15 cellular contexts compared by ENCODE assay signal in the genomic region with DNA sequence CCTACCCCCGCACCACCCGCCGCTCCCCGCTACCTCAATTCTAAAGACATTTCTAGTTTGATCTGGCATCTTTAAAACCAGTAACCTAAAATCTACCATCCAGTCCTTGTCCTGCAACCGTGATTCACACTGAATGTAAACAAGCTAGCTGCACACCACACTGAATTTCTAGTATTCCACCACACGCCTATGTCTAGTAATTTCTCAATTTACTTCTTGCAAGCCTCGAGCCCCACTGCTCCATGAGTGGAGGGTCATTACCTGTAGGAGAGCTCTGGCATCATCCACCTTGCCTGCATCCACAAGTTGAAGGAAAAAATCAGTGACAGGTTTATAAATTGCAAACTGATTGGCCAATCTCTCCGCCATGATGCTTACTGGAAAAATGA.
A peak's percentile ranks its signal among the peaks of the same experiment; 100 is the strongest.
DNase-seq lines count a peak whose midpoint lies in the region; ATAC-seq and TF ChIP-seq lines count a peak whose summit lies in the region.
"Had no signal": no experiment of that assay in that cellular context is flagged by ENCODE, and none has a peak within 500 bp of the region (broad histone marks: within the 10 kb centered on the region; RNA-seq: fewer than 3 reads in every experiment).

No MANE protein-coding gene starts in this region.

- H3K36me3 Mint-ChIP-seq in GM23338 (ENCODE audit: low read depth) = peaks cover 72% of the 10 kb centered on the region
- H3K36me3 Mint-ChIP-seq in nephron progenitor cell (ENCODE audit: low read depth) = peaks cover 59% of the 10 kb centered on the region

- in situ Hi-C loops in brain microvascular endothelial cell (cut with HindIII; ENCODE audit: low pct_ligation_motif_present, low sequenced_read_pairs) = no loop called here

- no peak overlapping the region for H3K4me3 Mint-ChIP-seq in GM23338
- H3K4me3 Mint-ChIP-seq in nephron progenitor cell = no peak overlapping the region
- H3K4me3 Mint-ChIP-seq: activated CD8-positive, alpha-beta T cell treated with anti-CD3 and anti-CD28 coated beads for 36 hours; CD8-positive, alpha-beta T cell; neural crest cell had no signal

- no peaks in the 10 kb centered on the region for H3K79me2 ChIP-seq in GM23338 (replicated peaks; ENCODE audit: insufficient read depth)

- no peak overlapping the region for H2AFZ ChIP-seq in GM23338

- H3K4me3 ChIP-seq in GM23338 (no peak overlapping the region), brain microvascular endothelial cell (ENCODE audit: low read depth, low read length) (no peak overlapping the region)
- H3K4me3 ChIP-seq: heart right ventricle, psoas muscle had no signal

- H3K9me2 ChIP-seq in GM23338 (ENCODE audit: insufficient read depth) = no peaks in the 10 kb centered on the region

- no peak for TF ChIP-seq CTCF in GM23338 (conservative IDR thresholded peaks at IDR 0.05; ENCODE audit: low read depth in 2 of 2)
- TF ChIP-seq CTCF in brain microvascular endothelial cell (IDR thresholded peaks at IDR 0.05; ENCODE audit: low read depth, low read length, missing control alignments) = no peak
- TF ChIP-seq CTCF in nephron progenitor cell (IDR thresholded peaks at IDR 0.05) = no peak

- peaks cover 5% of the 10 kb centered on the region for H3K27me3 Mint-ChIP-seq in GM23338 (ENCODE audit: insufficient read depth, low read depth, poor library complexity)
- no peaks in the 10 kb centered on the region for H3K27me3 Mint-ChIP-seq in nephron progenitor cell (ENCODE audit: low read depth, poor library complexity)
- H3K27me3 Mint-ChIP-seq: activated CD8-positive, alpha-beta T cell treated with anti-CD3 and anti-CD28 coated beads for 36 hours had no signal

- no peaks in the 10 kb centered on the region for H3K4me1 ChIP-seq in GM23338 (ENCODE audit: insufficient read depth)
- H3K4me1 ChIP-seq: heart right ventricle, psoas muscle had no signal

- H3K36me3 ChIP-seq in GM23338 (ENCODE audit: insufficient read depth) (peaks cover 38% of the 10 kb centered on the region; the same call in 1 of the 2 replicates), brain microvascular endothelial cell (replicated peaks) (peaks cover 29% of the 10 kb centered on the region)

- no peak for DNase-seq in GM23338 (ENCODE audit: low spot score)
- peak; percentile 47 for DNase-seq in NCI-H146 treated with DMSO at 0.1 percent for 48 hours (lab: John Stamatoyannopoulos, UW; ENCODE audit: unreplicated experiment)
- peak; percentile 5 for DNase-seq in brain microvascular endothelial cell
- no peak for DNase-seq in nephron progenitor cell
- DNase-seq in iPS-NIHi11 (ENCODE audit: low spot score) = no peak
- DNase-seq: activated CD8-positive, alpha-beta T cell treated with anti-CD3 and anti-CD28 coated beads for 36 hours; activated T-cell treated with anti-CD3 and anti-CD28 coated beads for 4 hours; CD8-positive, alpha-beta T cell; foreskin fibroblast; heart right ventricle; psoas muscle; T-helper 9 cell had no signal

- H3K4me2 ChIP-seq in GM23338 = no peak overlapping the region

- H3K27me3 ChIP-seq in GM23338 (ENCODE audit: insufficient read depth) (no peaks in the 10 kb centered on the region), brain microvascular endothelial cell (replicated peaks) (no peaks in the 10 kb centered on the region)
- H3K27me3 ChIP-seq: heart right ventricle had no signal

- H3F3A ChIP-seq in GM23338 (replicated peaks; ENCODE audit: low read depth) = peaks cover 5% of the 10 kb centered on the region; the same call in 1 of the 2 replicates

- H3K27ac Mint-ChIP-seq in GM23338 = peak overlapping the region; percentile 79
- H3K27ac Mint-ChIP-seq in nephron progenitor cell = peak overlapping the region; percentile 39
- H3K27ac Mint-ChIP-seq: activated CD8-positive, alpha-beta T cell treated with anti-CD3 and anti-CD28 coated beads for 36 hours; CD8-positive, alpha-beta T cell had no signal

- H3K4me1 Mint-ChIP-seq in GM23338 (peaks cover 3% of the 10 kb centered on the region; the same call in 1 of the 3 replicates), nephron progenitor cell (peaks cover 21% of the 10 kb centered on the region)
- H3K4me1 Mint-ChIP-seq: neural crest cell had no signal

- peaks cover 10% of the 10 kb centered on the region; the same call in 1 of the 2 replicates for H4K20me1 ChIP-seq in GM23338 (replicated peaks; ENCODE audit: insufficient read depth)

- H3K27ac ChIP-seq in GM23338 (ENCODE audit: low read depth) = no peak overlapping the region
- peak overlapping the region; percentile 44 for H3K27ac ChIP-seq in brain microvascular endothelial cell
- H3K27ac ChIP-seq: heart right ventricle, psoas muscle had no signal

- H3K9me3 Mint-ChIP-seq in GM23338 (no peaks in the 10 kb centered on the region), nephron progenitor cell (no peaks in the 10 kb centered on the region)
- H3K9me3 Mint-ChIP-seq: activated CD8-positive, alpha-beta T cell treated with anti-CD3 and anti-CD28 coated beads for 36 hours; CD8-positive, alpha-beta T cell; neural crest cell had no signal

- ATAC-seq in GM23338 (no peak), HG03342 (IDR thresholded peaks at IDR 0.05; ENCODE audit: unreplicated experiment) (no peak), HG02938 (IDR thresholded peaks at IDR 0.05; ENCODE audit: unreplicated experiment) (no peak)
- ATAC-seq: activated CD8-positive, alpha-beta T cell treated with anti-CD3 and anti-CD28 coated beads for 36 hours; CD8-positive, alpha-beta T cell; heart right ventricle; psoas muscle had no signal

TF ChIP-seq in GM23338, 12 proteins besides CTCF, POLR2A, EP300 and RAD21 (continues in another document):
- TF ChIP-seq CREB1 (CRISPR knock-in tag; IDR thresholded peaks at IDR 0.05; ENCODE audit: low read depth) (no peak), EZH2 (IDR thresholded peaks at IDR 0.05; ENCODE audit: low read depth, unreplicated experiment) (no peak), EZH2phosphoT487 (IDR thresholded peaks at IDR 0.05; ENCODE audit: unreplicated experiment) (no peak), ZNF331 (CRISPR knock-in tag; IDR thresholded peaks at IDR 0.05; ENCODE audit: low read depth) (no peak), REST (IDR thresholded peaks at IDR 0.05; ENCODE audit: unreplicated experiment) (no peak), ZNF114 (CRISPR knock-in tag; IDR thresholded peaks at IDR 0.05) (no peak), STAT1 (IDR thresholded peaks at IDR 0.05; ENCODE audit: unreplicated experiment) (no peak), POLR2AphosphoS5 (IDR thresholded peaks at IDR 0.05; ENCODE audit: low read depth) (no peak), NANOG (IDR thresholded peaks at IDR 0.05; ENCODE audit: borderline replicate concordance) (no peak)
- TF ChIP-seq, protein P1, sequence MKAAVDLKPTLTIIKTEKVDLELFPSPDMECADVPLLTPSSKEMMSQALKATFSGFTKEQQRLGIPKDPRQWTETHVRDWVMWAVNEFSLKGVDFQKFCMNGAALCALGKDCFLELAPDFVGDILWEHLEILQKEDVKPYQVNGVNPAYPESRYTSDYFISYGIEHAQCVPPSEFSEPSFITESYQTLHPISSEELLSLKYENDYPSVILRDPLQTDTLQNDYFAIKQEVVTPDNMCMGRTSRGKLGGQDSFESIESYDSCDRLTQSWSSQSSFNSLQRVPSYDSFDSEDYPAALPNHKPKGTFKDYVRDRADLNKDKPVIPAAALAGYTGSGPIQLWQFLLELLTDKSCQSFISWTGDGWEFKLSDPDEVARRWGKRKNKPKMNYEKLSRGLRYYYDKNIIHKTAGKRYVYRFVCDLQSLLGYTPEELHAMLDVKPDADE (IDR thresholded peaks at IDR 0.05) = no peak

Comparison
In these comparisons a context has a peak if more than half of its experiments do, and no peak if none do; other contexts are left out.
1. DNase-seq: peak in NCI-H146 treated with DMSO at 0.1 percent for 48 hours (single experiment) and brain microvascular endothelial cell (single experiment); none in GM23338 (single experiment), nephron progenitor cell (single experiment) and iPS-NIHi11 (single experiment).